In the genomic region with DNA sequence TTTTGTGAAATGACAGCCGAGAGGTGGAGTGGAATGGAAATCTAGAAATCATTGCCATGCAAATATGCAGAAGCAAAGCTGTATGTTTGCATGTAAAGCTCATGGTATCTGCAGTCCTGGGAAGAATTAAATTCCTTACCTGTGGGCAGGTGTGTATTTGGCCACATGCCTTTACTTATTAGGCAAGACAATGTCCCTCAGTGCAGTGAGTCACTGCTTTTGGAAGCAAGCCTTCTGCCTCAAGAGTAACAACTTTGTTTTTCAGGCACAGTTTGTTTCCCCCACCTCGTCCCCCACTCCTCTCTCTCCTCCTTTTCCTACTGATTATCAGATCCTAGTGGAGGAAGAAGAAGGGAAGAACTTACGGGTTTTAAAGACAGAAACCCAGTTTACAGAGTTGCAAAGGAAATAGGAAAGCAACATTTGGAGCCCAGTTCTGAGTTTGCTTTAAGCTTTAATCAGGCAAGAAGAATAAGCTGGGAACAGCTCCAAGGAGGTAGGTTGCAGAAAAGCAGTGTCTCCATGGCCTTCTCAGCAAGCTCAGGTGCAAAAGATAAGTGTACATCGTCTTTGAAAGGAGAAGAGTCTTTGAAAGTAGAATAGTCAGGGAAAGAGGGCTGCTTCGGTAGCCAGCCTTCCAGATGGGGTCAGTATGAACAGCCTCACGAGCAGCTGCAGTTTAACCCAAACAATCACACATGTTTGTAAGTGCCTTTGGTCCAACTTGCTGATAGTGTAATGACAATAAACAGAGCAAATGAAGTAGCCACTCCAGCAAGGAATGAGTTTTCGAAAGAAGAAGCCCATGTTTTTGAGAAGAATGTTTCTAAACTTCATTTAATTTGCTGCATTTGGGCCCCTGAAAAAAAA, we compare ENCODE assay signal across 15 cellular contexts.
A peak's percentile ranks its signal among the peaks of the same experiment; 100 is the strongest.
DNase-seq lines count a peak whose midpoint lies in the region; ATAC-seq and TF ChIP-seq lines count a peak whose summit lies in the region.
"Had no signal": no experiment of that assay in that cellular context is flagged by ENCODE, and none has a peak within 500 bp of the region (broad histone marks: within the 10 kb centered on the region; RNA-seq: fewer than 3 reads in every experiment).

No MANE protein-coding gene starts in this region.

- ATAC-seq in GM18511 (IDR thresholded peaks at IDR 0.05; ENCODE audit: unreplicated experiment) (no peak), HG03175 (IDR thresholded peaks at IDR 0.05; ENCODE audit: unreplicated experiment) (no peak)
- ATAC-seq: activated CD8-positive, alpha-beta T cell treated with anti-CD3 and anti-CD28 coated beads, Interleukin-2, amount 10 ng/mL, durations not matched to agents 7 days and 5 days; T-cell had no signal

- TF ChIP-seq CTCF in endothelial cell (IDR thresholded peaks at IDR 0.05; ENCODE audit: unreplicated experiment), result no peak

- DNase-seq in HT-29 (ENCODE audit: low spot score) (peak; percentile 93), SJCRH30 (peak; percentile 29 to 55), iPS DF 19.7 (ENCODE audit: low read depth, low spot score) (peak; percentile 35), renal cortical epithelial cell (ENCODE audit: low read depth) (peak; percentile 85), T1000 (lab: John Stamatoyannopoulos, UW) (no peak), endothelial cell (ENCODE audit: low spot score) (no peak)
- DNase-seq: activated CD8-positive, alpha-beta T cell treated with anti-CD3 and anti-CD28 coated beads, Interleukin-2, amount 10 ng/mL, durations not matched to agents 7 days and 5 days; DMS153; hypothalamus; T-cell had no signal

- H3K27ac Mint-ChIP-seq in endothelial cell (ENCODE audit: unreplicated experiment), result no peak overlapping the region
- H3K27ac Mint-ChIP-seq: activated CD8-positive, alpha-beta T cell treated with anti-CD3 and anti-CD28 coated beads, Interleukin-2, amount 10 ng/mL, durations not matched to agents 7 days and 5 days; activated naive CD4-positive, alpha-beta T cell treated with anti-CD3 and anti-CD28 coated beads, Interleukin-2, amount 50 U/mL, for 24 hours; dendritic cell treated with granulocyte-macrophage colony-stimulating factor and Interleukin-4, amounts not matched to agents 40 ng/mL and 50 ng/mL, for 4 days; T-cell had no signal

- H3K9me3 ChIP-seq in SJCRH30 (replicated peaks), result no peaks in the 10 kb centered on the region

- no peak overlapping the region; the same call in 1 of the 2 replicates for H3K27ac ChIP-seq in SJCRH30
- H3K27ac ChIP-seq: parathyroid adenoma had no signal

- peaks cover 12% of the 10 kb centered on the region; the same call in 1 of the 2 replicates for H3K4me1 ChIP-seq in SJCRH30
- H3K4me1 ChIP-seq: parathyroid adenoma had no signal

- H3K36me3 Mint-ChIP-seq in endothelial cell (ENCODE audit: low read depth, unreplicated experiment), result no peaks in the 10 kb centered on the region
- H3K36me3 Mint-ChIP-seq: activated naive CD4-positive, alpha-beta T cell treated with anti-CD3 and anti-CD28 coated beads, Interleukin-2, amount 50 U/mL, for 24 hours; T-cell had no signal

- no peaks in the 10 kb centered on the region for H3K9me3 Mint-ChIP-seq in endothelial cell (ENCODE audit: unreplicated experiment)
- H3K9me3 Mint-ChIP-seq: activated naive CD4-positive, alpha-beta T cell treated with anti-CD3 and anti-CD28 coated beads, Interleukin-2, amount 50 U/mL, for 24 hours; T-cell had no signal

- no peaks in the 10 kb centered on the region for H3K36me3 ChIP-seq in SJCRH30

- H3K27me3 Mint-ChIP-seq in endothelial cell (ENCODE audit: unreplicated experiment), result no peaks in the 10 kb centered on the region
- H3K27me3 Mint-ChIP-seq: activated naive CD4-positive, alpha-beta T cell treated with anti-CD3 and anti-CD28 coated beads, Interleukin-2, amount 50 U/mL, for 24 hours; dendritic cell treated with granulocyte-macrophage colony-stimulating factor and Interleukin-4, amounts not matched to agents 40 ng/mL and 50 ng/mL, for 4 days; T-cell had no signal

- peaks cover 3% of the 10 kb centered on the region for H3K4me1 Mint-ChIP-seq in endothelial cell (ENCODE audit: unreplicated experiment)
- H3K4me1 Mint-ChIP-seq: activated naive CD4-positive, alpha-beta T cell treated with anti-CD3 and anti-CD28 coated beads, Interleukin-2, amount 50 U/mL, for 24 hours; T-cell had no signal

- no peak overlapping the region for H3K4me3 Mint-ChIP-seq in endothelial cell (ENCODE audit: unreplicated experiment)
- H3K4me3 Mint-ChIP-seq: activated CD8-positive, alpha-beta T cell treated with anti-CD3 and anti-CD28 coated beads, Interleukin-2, amount 10 ng/mL, durations not matched to agents 7 days and 5 days; activated naive CD4-positive, alpha-beta T cell treated with anti-CD3 and anti-CD28 coated beads, Interleukin-2, amount 50 U/mL, for 24 hours; dendritic cell treated with granulocyte-macrophage colony-stimulating factor and Interleukin-4, amounts not matched to agents 40 ng/mL and 50 ng/mL, for 4 days; T-cell had no signal

- H3K27me3 ChIP-seq in SJCRH30, result no peaks in the 10 kb centered on the region

- peak overlapping the region; percentile 21; the same call in 1 of the 2 replicates for H3K4me3 ChIP-seq in SJCRH30

Comparison
In these comparisons a context has a peak if more than half of its experiments do, and no peak if none do; other contexts are left out.
1. DNase-seq: peak in HT-29 (single experiment), SJCRH30 (2 of 2), iPS DF 19.7 (single experiment) and renal cortical epithelial cell (single experiment); none in T1000 (single experiment) and endothelial cell (single experiment).